In the genomic region with DNA sequence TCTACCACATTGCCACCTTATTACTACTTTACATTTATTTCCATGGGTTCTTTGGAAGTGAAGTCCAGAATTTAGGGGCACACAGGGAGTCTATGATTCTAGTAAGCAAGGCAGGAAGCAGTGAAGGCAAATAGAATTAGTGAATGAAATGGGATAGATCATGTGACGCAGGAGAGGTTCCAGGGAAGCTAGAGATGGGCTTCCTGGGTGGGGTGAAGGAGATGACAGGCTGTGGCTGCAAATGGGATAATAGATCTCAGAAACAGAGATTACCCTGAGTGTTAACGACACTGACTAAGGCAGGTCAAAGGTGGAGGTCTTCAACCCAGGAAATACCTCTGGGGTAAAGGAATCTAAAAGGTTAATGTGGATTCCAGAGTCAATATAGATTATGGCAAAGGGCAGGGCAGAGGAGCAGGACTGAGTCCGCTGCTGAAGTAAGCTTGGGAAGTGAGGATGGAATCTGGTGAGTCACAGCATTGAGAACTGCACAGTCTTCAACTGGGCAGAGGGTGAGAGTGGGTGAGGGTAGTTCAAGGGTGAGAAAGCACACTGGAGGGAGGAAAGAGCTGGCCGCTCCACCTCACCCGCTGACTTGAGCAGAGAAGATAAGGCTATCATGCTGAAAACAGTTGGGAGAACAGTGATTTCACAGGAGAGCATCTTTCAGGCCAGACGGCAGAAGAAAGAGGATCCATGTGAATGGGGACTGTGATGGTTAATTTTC, we compare ENCODE assay signal across 11 cellular contexts.
A peak's percentile ranks its signal among the peaks of the same experiment; 100 is the strongest.
DNase-seq lines count a peak whose midpoint lies in the region; ATAC-seq lines count a peak whose summit lies in the region.
"Had no signal": no experiment of that assay in that cellular context is flagged by ENCODE, and none has a peak within 500 bp of the region (broad histone marks: within the 10 kb centered on the region; RNA-seq: fewer than 3 reads in every experiment).

No MANE protein-coding gene starts in this region.

- peak overlapping the region; percentile 60 for H3K27ac ChIP-seq in mesodermal cell (ENCODE audit: low read depth, low read length, severe bottlenecking)
- H3K27ac ChIP-seq: neutrophil had no signal

- in situ Hi-C loops in Caki2 (cut with HindIII; ENCODE audit: low pct_unique_long_range_greater_than_20kb, low sequenced_read_pairs): no loop called here

- no peak overlapping the region for H3K4me3 ChIP-seq in mesodermal cell (ENCODE audit: extremely low read depth, insufficient read depth, low read length, poor library complexity, severe bottlenecking)

- no peak for ATAC-seq in HG02970 (IDR thresholded peaks at IDR 0.05; ENCODE audit: low FRiP score, unreplicated experiment)

- DNase-seq in Caki2 (ENCODE audit: low read depth): peak; percentile 82
- DNase-seq in M059J (ENCODE audit: low read depth): peak; percentile 45
- DNase-seq in dermis blood vessel endothelial cell: peak; percentile 71
- no peak for DNase-seq in NCI-H1105 (lab: John Stamatoyannopoulos, UW)
- DNase-seq in stimulated activated naive CD4-positive, alpha-beta T cell treated with Interleukin-2 at 50 U/mL for 16 hours (lab: John Stamatoyannopoulos, UW): no peak
- no peak for DNase-seq in midbrain (lab: John Stamatoyannopoulos, UW)
- DNase-seq: C1 segment of cervical spinal cord, NCI-H146 had no signal

- H3K9me3 ChIP-seq in mesodermal cell (ENCODE audit: control insufficient read depth, low read length): no peaks in the 10 kb centered on the region
- H3K9me3 ChIP-seq: neutrophil had no signal

- no peaks in the 10 kb centered on the region for H3K36me3 ChIP-seq in mesodermal cell (ENCODE audit: control insufficient read depth, insufficient read depth, low read length)
- H3K36me3 ChIP-seq: neutrophil had no signal

- H3K4me1 ChIP-seq in mesodermal cell (ENCODE audit: control insufficient read depth, insufficient read depth, low read length, poor library complexity, severe bottlenecking): peaks cover 16% of the 10 kb centered on the region

- WGBS in mesodermal cell (ENCODE audit: insufficient coverage in 2 of 2), 2 experiments: 65 to 67% methylated on average over 5 to 6 of the region's 6 CpGs

Comparison
In these comparisons a context has a peak if more than half of its experiments do, and no peak if none do; other contexts are left out.
1. DNase-seq: peak in Caki2 (single experiment), M059J (single experiment) and dermis blood vessel endothelial cell (single experiment); none in NCI-H1105 (single experiment), stimulated activated naive CD4-positive, alpha-beta T cell treated with Interleukin-2 at 50 U/mL for 16 hours (single experiment) and midbrain (single experiment).